8 cellular contexts compared by ENCODE assay signal in the genomic region with DNA sequence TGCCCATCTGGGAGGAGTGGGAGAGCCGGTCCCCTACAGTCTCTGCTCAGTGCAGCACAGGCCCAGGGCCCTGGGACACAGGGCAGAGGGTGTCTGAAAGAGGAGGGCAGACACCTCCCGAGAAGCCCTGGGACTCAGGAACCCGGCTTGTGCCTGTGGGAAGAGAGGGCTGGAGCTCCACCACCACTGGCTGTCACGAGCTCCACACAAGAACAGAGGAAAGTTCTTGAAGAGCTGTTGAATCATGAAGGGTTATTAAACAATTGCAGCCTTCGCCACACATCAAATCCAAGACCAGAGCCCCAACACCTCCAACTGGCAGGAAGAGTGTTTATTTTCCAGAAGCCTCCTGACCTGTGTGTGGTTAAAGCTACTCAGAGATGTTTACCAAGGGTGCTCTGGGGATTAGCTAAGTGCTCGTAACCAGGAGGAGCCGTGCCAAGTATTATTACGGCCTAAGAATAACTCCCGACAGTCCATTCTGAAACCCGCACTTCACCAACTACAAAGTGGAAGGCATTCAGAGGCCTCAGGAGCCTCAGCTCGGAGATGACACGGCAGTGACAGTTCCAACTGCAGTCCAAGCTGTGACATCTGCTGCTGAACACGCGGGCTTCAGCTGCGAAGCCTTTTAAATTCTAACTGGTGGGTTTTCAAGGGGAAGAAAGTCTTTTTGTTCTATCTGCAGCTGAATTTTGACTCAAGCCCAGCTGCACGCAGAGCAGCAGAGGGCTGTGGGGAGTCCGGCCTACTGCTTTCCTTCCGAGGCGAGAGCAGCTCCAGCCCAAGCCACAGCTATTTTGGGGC.
DNase-seq lines count a peak whose midpoint lies in the region; ATAC-seq and TF ChIP-seq lines count a peak whose summit lies in the region.

No MANE protein-coding gene starts in this region.

- intact Hi-C loops in esophagus muscularis mucosa (cut with DNase I): loop anchor here (5.0 kb wide), 1 partner anchor 50 kb away; no protein-coding TSS in a partner anchor

- DNase-seq in GM03348 (ENCODE audit: low spot score) (peak; percentile 64), NCI-H524 (lab: John Stamatoyannopoulos, UW) (peak; percentile 73 to 76), esophagus muscularis mucosa (ENCODE audit: extremely low spot score) (peak; percentile 95), osteocyte (ENCODE audit: extremely low spot score, unreplicated experiment) (no peak)

- no peaks in the 10 kb centered on the region for H3K9me3 Mint-ChIP-seq in osteocyte (ENCODE audit: unreplicated experiment)

- H3K27me3 Mint-ChIP-seq in osteocyte (ENCODE audit: unreplicated experiment): no peaks in the 10 kb centered on the region

- peaks cover 19 to 46% (median 34%) of the 10 kb centered on the region in 4 donors for H3K4me1 ChIP-seq in esophagus muscularis mucosa

- WGBS in esophagus muscularis mucosa: 25% methylated on average over 10 of the region's 19 CpGs

- H3K4me3 Mint-ChIP-seq in osteocyte (ENCODE audit: unreplicated experiment): no peak overlapping the region

- ATAC-seq in HG03439 (IDR thresholded peaks at IDR 0.05; ENCODE audit: unreplicated experiment): no peak
- no peak for ATAC-seq in GM18867 (IDR thresholded peaks at IDR 0.05; ENCODE audit: unreplicated experiment)
- no peak for ATAC-seq in HG02571 (IDR thresholded peaks at IDR 0.05; ENCODE audit: unreplicated experiment)
- ATAC-seq in SK-N-SH treated with all-trans-retinoic acid at 6 μM for 48 hours: no peak; the same call in 2 of the 3 replicates

- no peaks in the 10 kb centered on the region for H3K9me3 ChIP-seq in esophagus muscularis mucosa

- peak; percentile 48 for TF ChIP-seq EP300 in esophagus muscularis mucosa (IDR thresholded peaks at IDR 0.05)

- H3K4me3 ChIP-seq in esophagus muscularis mucosa: no peak overlapping the region

- peak overlapping the region; percentile 88 for H3K27ac Mint-ChIP-seq in osteocyte (ENCODE audit: unreplicated experiment)

- H3K27me3 ChIP-seq in esophagus muscularis mucosa: no peaks in the 10 kb centered on the region

- peak overlapping the region; percentile 75 to 86 (median 84) for H3K27ac ChIP-seq in esophagus muscularis mucosa (replicated peaks in 1 of 4)

- peaks cover 34% of the 10 kb centered on the region for H3K4me1 Mint-ChIP-seq in osteocyte (ENCODE audit: unreplicated experiment)

- no peaks in the 10 kb centered on the region for H3K36me3 ChIP-seq in esophagus muscularis mucosa

- no peak for TF ChIP-seq POLR2A in esophagus muscularis mucosa (IDR thresholded peaks at IDR 0.05; ENCODE audit: low read depth)

- H3K36me3 Mint-ChIP-seq in osteocyte (ENCODE audit: unreplicated experiment): peaks cover 10% of the 10 kb centered on the region

- TF ChIP-seq CTCF in esophagus muscularis mucosa (IDR thresholded peaks at IDR 0.05) (no peak), osteocyte (IDR thresholded peaks at IDR 0.05) (no peak)

TF ChIP-seq in SK-N-SH treated with all-trans-retinoic acid at 6 μM for 48 hours, 23 proteins besides CTCF, POLR2A, EP300 and RAD21:
- TF ChIP-seq ZNF8 (CRISPR knock-in tag; IDR thresholded peaks at IDR 0.05): no peak
